16 cellular contexts compared by ENCODE assay signal in the genomic region with DNA sequence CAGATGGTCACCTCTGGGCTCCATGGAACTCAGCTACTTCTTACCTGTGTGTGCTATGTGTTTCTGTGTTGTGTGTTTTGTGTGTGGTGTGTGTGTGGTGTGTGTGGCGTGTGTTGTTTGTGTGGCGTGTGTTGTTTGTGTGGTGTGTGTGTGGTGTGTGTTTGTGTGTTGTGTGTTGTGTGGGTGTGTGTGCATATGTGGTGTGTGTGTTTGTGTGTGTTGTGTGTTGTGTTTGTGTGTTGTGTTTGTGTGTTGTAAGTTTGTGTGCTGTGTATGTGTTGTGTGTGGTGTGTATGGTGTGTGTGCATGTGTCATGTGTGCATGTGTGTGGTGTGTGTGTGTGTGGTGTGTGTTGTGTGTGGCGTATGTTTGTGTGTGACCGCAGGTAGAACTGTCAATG. TPM values are rescaled to one million over a fixed set of nuclear protein-coding genes. Genes with fewer than 3 reads are reported as not detected.
DNase-seq lines count a peak whose midpoint lies in the region; ATAC-seq, FAIRE-seq and TF ChIP-seq lines count a peak whose summit lies in the region.
"Had no signal": no experiment of that assay in that cellular context is flagged by ENCODE, and none has a peak within 500 bp of the region (broad histone marks: within the 10 kb centered on the region; RNA-seq: fewer than 3 reads in every experiment).

No MANE protein-coding gene starts in this region.

- H3K4me2 ChIP-seq in GM12878 (ENCODE audit: control insufficient read depth, insufficient read depth): no peak overlapping the region
- no peak overlapping the region for H3K4me2 ChIP-seq in osteoblast (ENCODE audit: insufficient read depth, low read length)

- H2AFZ ChIP-seq in GM12878 (ENCODE audit: control insufficient read depth, low read depth, low read length) (no peak overlapping the region), osteoblast (ENCODE audit: low read length) (no peak overlapping the region)

- CTCF ChIA-PET in GM12878 (lab: Yijun Ruan, JAX): interaction anchor here (0.6 kb wide), 1 partner anchor 872 kb away, joined by 4 read pairs; no protein-coding TSS in a partner anchor

- ATAC-seq in GM12878: no peak
- no peak for ATAC-seq in sciatic nerve
- no peak for ATAC-seq in HG02798 (IDR thresholded peaks at IDR 0.05; ENCODE audit: poor library complexity, unreplicated experiment)
- no peak for ATAC-seq in foreskin keratinocyte
- ATAC-seq: HCT116 had no signal

- no peak overlapping the region for H3K4me3 ChIP-seq in GM12878
- H3K4me3 ChIP-seq in osteoblast (ENCODE audit: insufficient read depth, low read length): no peak overlapping the region

- TF ChIP-seq RAD21 in GM12878 (IDR thresholded peaks at IDR 0.05; ENCODE audit: insufficient read depth, low read depth, low read length): no peak

- TF ChIP-seq POLR2A in GM12878 (IDR thresholded peaks at IDR 0.05; ENCODE audit: low read depth, low read length): no peak
- TF ChIP-seq POLR2A in erythroblast (IDR thresholded peaks at IDR 0.05; ENCODE audit: low read length): no peak

- in situ Hi-C loops in GM12878 (cut with MboI): no loop called here

- intact Hi-C loops in GM12878 (cut with micrococcal nuclease; ENCODE audit: unreplicated experiment): no loop called here
- intact Hi-C loops in sciatic nerve (cut with DNase I): no loop called here

- H4K20me1 ChIP-seq in GM12878 (ENCODE audit: control insufficient read depth, insufficient read depth) (no peaks in the 10 kb centered on the region), osteoblast (ENCODE audit: insufficient read depth, low read length) (peaks cover 4% of the 10 kb centered on the region)

- FAIRE-seq in HTR-8/SVneo (lab: Jason Lieb, UNC) (peak; percentile 100), GM12878 (lab: Jason Lieb, UNC) (peak; percentile 31)
- FAIRE-seq: A204.1, H54 had no signal

- SMC1A ChIA-PET in GM12878 (lab: Charles Lee; ENCODE audit: uncharacterized antibody, unreplicated experiment): no interaction called here

- TF ChIP-seq CTCF in GM12878 (IDR thresholded peaks at IDR 0.05 in 2 of 3, conservative IDR thresholded peaks at IDR 0.05 in 1 of 3; ENCODE audit: control insufficient read depth in 2 of 3, extremely low read depth in 1 of 3, insufficient read depth in 1 of 3, low read depth in 3 of 3, low read length in 3 of 3): no peak
- no peak for TF ChIP-seq CTCF in osteoblast (IDR thresholded peaks at IDR 0.05; ENCODE audit: extremely low read depth, low read depth, low read length)
- no peak for TF ChIP-seq CTCF in foreskin keratinocyte (conservative IDR thresholded peaks at IDR 0.05)

- 79% methylated on average over 4 of the region's 4 CpGs for WGBS in GM12878 (ENCODE audit: insufficient coverage, insufficient replicate concordance, low lambda C conversion rate, missing lambda C conversion rate)

- H3K27ac ChIP-seq in GM12878 (ENCODE audit: control insufficient read depth, insufficient read depth): no peak overlapping the region
- H3K27ac ChIP-seq in osteoblast (ENCODE audit: low read depth, low read length): no peak overlapping the region
- no peak overlapping the region for H3K27ac ChIP-seq in foreskin keratinocyte

- POLR2A ChIA-PET in GM12878 (lab: Charles Lee): interaction anchor here (0.6 to 0.7 kb wide), 2 partner anchors 136 to 815 kb away, joined by 3 to 4 read pairs; no protein-coding TSS in a partner anchor

- DNase-seq in HTR-8/SVneo (ENCODE audit: insufficient read length, low spot score) (no peak), GM12878 (ENCODE audit: low read depth, low spot score) (no peak), erythroblast (lab: John Stamatoyannopoulos, UW) (peak; percentile 36 to 51), osteoblast (ENCODE audit: insufficient read length, low spot score, missing footprints) (peak; percentile 21), NCI-H82 (lab: John Stamatoyannopoulos, UW) (no peak), sciatic nerve (ENCODE audit: low spot score) (no peak), foreskin keratinocyte (no peak)
- DNase-seq: C1 segment of cervical spinal cord; CD4-positive, alpha-beta T cell; DMS79; KBM-7 had no signal

- no peak overlapping the region for H3K9ac ChIP-seq in GM12878 (ENCODE audit: control insufficient read depth, insufficient read depth, low read length)

- H3K4me1 ChIP-seq in GM12878 (ENCODE audit: control insufficient read depth, insufficient read depth, low read length) (peaks cover 3% of the 10 kb centered on the region), osteoblast (ENCODE audit: insufficient read depth, low read length) (no peaks in the 10 kb centered on the region), foreskin keratinocyte (no peaks in the 10 kb centered on the region)

- no TSS peak for BruUV-seq in GM12878 (replicated peaks; lab: Mats Ljungman, UMichigan)

- H3K36me3 ChIP-seq in GM12878 (ENCODE audit: control insufficient read depth in 2 of 2, insufficient read depth in 2 of 2, low read length in 1 of 2): no peaks in the 10 kb centered on the region
- no peaks in the 10 kb centered on the region for H3K36me3 ChIP-seq in osteoblast (ENCODE audit: insufficient read depth, low read length)

- RAD21 ChIA-PET in GM12878 (lab: Charles Lee; ENCODE audit: unreplicated experiment): no interaction called here

- H3K9me3 ChIP-seq in GM12878 (replicated peaks; ENCODE audit: control insufficient read depth, insufficient read depth, low read length): no peaks in the 10 kb centered on the region
- peaks cover 5% of the 10 kb centered on the region for H3K9me3 ChIP-seq in osteoblast (ENCODE audit: low read depth, low read length)

- H3K27me3 ChIP-seq in GM12878 (replicated peaks in 1 of 2; ENCODE audit: control insufficient read depth in 2 of 2, insufficient read depth in 2 of 2, low read length in 1 of 2) (peaks cover 0 to 4% of the 10 kb centered on the region in 2 experiments; a peak in 2 of 4 replicates), osteoblast (ENCODE audit: insufficient read depth, low read length) (peaks cover 17% of the 10 kb centered on the region), foreskin keratinocyte (peaks cover 9% of the 10 kb centered on the region)

- no peaks in the 10 kb centered on the region for H3K79me2 ChIP-seq in GM12878 (ENCODE audit: control insufficient read depth, insufficient read depth, low read length)
- no peaks in the 10 kb centered on the region for H3K79me2 ChIP-seq in osteoblast (ENCODE audit: insufficient read depth, low read length)

- no peak for TF ChIP-seq EP300 in GM12878 (IDR thresholded peaks at IDR 0.05; ENCODE audit: borderline replicate concordance in 1 of 2, control insufficient read depth in 1 of 2, low read depth in 2 of 2, low read length in 2 of 2)

TF ChIP-seq in GM12878, 131 proteins besides CTCF, POLR2A, EP300 and RAD21:
- TF ChIP-seq, protein P1, sequence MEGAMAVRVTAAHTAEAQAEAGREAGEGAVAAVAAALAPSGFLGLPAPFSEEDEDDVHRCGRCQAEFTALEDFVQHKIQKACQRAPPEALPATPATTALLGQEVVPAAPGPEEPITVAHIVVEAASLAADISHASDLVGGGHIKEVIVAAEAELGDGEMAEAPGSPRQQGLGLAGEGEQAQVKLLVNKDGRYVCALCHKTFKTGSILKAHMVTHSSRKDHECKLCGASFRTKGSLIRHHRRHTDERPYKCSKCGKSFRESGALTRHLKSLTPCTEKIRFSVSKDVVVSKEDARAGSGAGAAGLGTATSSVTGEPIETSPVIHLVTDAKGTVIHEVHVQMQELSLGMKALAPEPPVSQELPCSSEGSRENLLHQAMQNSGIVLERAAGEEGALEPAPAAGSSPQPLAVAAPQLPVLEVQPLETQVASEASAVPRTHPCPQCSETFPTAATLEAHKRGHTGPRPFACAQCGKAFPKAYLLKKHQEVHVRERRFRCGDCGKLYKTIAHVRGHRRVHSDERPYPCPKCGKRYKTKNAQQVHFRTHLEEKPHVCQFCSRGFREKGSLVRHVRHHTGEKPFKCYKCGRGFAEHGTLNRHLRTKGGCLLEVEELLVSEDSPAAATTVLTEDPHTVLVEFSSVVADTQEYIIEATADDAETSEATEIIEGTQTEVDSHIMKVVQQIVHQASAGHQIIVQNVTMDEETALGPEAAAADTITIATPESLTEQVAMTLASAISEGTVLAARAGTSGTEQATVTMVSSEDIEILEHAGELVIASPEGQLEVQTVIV (IDR thresholded peaks at IDR 0.05; ENCODE audit: borderline replicate concordance, partially characterized antibody): peak; percentile 20
- no peak for TF ChIP-seq SIN3A (IDR thresholded peaks at IDR 0.05; ENCODE audit: low read depth, low read length)

RNA-seq across cellular contexts. Expression of gene WNT7B, which starts 3.8 kb away (rescaled TPM):
- total RNA-seq in GM12878 (2013; cell fraction: nucleolus; rRNA removed): not detected in 2 replicates
- total RNA-seq in GM12878 (2014; rRNA removed) (under 0.01 TPM in 1 of 2 replicates, not detected in the other), GM12878 (2014; rRNA removed; fragmentation: Illumina TruSeq; extraction: Trizol) (not detected in 2 replicates), GM12878 (2021) (not detected in 2 replicates), osteoblast (0.59 TPM in 1 of 2 replicates, not detected in the other), sciatic nerve (not detected), foreskin keratinocyte (9.5 and 41.8 TPM in 2 replicates)
- 0.13 TPM for polyA plus RNA-seq in GM12878 (2011; ENCODE audit: low read depth)
- polyA plus RNA-seq in GM12878 (2011; rRNA removed) (not detected in 2 replicates), GM12878 (2014; fragmentation: Illumina TruSeq; extraction: Trizol) (not detected in 2 replicates), GM12878 (2014; fragmentation: Nextera tagmentation; extraction: Ambion mirVana) (not detected), GM12878 (2014; rRNA removed) (0.12 and 0.27 TPM in 2 replicates), GM12878 (2016; fragmentation: Nextera tagmentation; extraction: Ambion mirVana) (not detected), foreskin keratinocyte (14.0 and 50.2 TPM in 2 replicates)
- not detected in 2 replicates for polyA plus RNA-seq in GM12878 (2011; cell fraction: cytosol; rRNA removed)
- 0.06 TPM in 1 of 2 replicates, not detected in the other for polyA plus RNA-seq in GM12878 (2011; cell fraction: nucleus; rRNA removed)
- 0.55 and 0.89 TPM in 2 replicates for polyA plus RNA-seq in GM12878 (2012)
- not detected in 2 replicates for polyA minus RNA-seq in GM12878 (2011; rRNA and poly(A)+ RNA removed)
- polyA minus RNA-seq in GM12878 (2011; cell fraction: cytosol; rRNA and poly(A)+ RNA removed): not detected in 2 replicates
- not detected in 2 replicates for polyA minus RNA-seq in GM12878 (2011; cell fraction: nucleus; rRNA and poly(A)+ RNA removed)
- total RNA-seq: CD4-positive, alpha-beta T cell; G401 had no signal

Comparison
In these comparisons a context has a peak if more than half of its experiments do, and no peak if none do; other contexts are left out.
1. DNase-seq: peak in erythroblast (2 of 2) and osteoblast (single experiment); none in HTR-8/SVneo (single experiment), GM12878 (single experiment), NCI-H82 (single experiment), sciatic nerve (single experiment) and foreskin keratinocyte (0 of 2).